18 cellular contexts compared by ENCODE assay signal in genomic region chr20:50537546-50538201, GRCh38. TPM values are rescaled to one million over a fixed set of nuclear protein-coding genes. Genes with fewer than 3 reads are reported as not detected.
A peak's percentile ranks its signal among the peaks of the same experiment; 100 is the strongest.
DNase-seq lines count a peak whose midpoint lies in the region; ATAC-seq and TF ChIP-seq lines count a peak whose summit lies in the region.
"Had no signal": no experiment of that assay in that cellular context is flagged by ENCODE, and none has a peak within 500 bp of the region (broad histone marks: within the 10 kb centered on the region; RNA-seq: fewer than 3 reads in every experiment).

No MANE protein-coding gene starts in this region.

- peaks cover 74% of the 10 kb centered on the region for H3K79me2 ChIP-seq in ACC112 (ENCODE audit: control insufficient read depth, insufficient read depth, low read length, unreplicated experiment)

- peaks cover 63% of the 10 kb centered on the region for H3K4me1 Mint-ChIP-seq in memory B cell
- H3K4me1 Mint-ChIP-seq in activated CD8-positive, alpha-beta memory T cell treated with anti-CD3 and anti-CD28 coated beads, Interleukin-2, amount 10 ng/mL, durations not matched to agents 7 days and 5 days: peaks cover 59% of the 10 kb centered on the region

- peak overlapping the region; percentile 42 for H3K27ac ChIP-seq in ACC112 (ENCODE audit: low read depth, low read length)
- H3K27ac ChIP-seq in RWPE2 (ENCODE audit: poor library complexity, severe bottlenecking): peak overlapping the region; percentile 76
- H3K27ac ChIP-seq in ovary: peak overlapping the region in 1 of 2 donors; percentile 4
- H3K27ac ChIP-seq: BLaER1 had no signal

- H3K27me3 ChIP-seq in ACC112 (ENCODE audit: insufficient read depth, low read length): no peaks in the 10 kb centered on the region
- H3K27me3 ChIP-seq in RWPE2 (ENCODE audit: insufficient read depth, poor library complexity, severe bottlenecking): no peaks in the 10 kb centered on the region
- no peaks in the 10 kb centered on the region for H3K27me3 ChIP-seq in ovary
- H3K27me3 ChIP-seq: adrenal gland, BLaER1 had no signal

- peak overlapping the region; percentile 91 for H3K27ac Mint-ChIP-seq in memory B cell
- H3K27ac Mint-ChIP-seq in activated CD8-positive, alpha-beta memory T cell treated with anti-CD3 and anti-CD28 coated beads, Interleukin-2, amount 10 ng/mL, durations not matched to agents 7 days and 5 days: no peak overlapping the region
- H3K27ac Mint-ChIP-seq: stimulated activated naive CD8-positive, alpha-beta T cell treated with anti-CD3 and anti-CD28 coated beads, Interleukin-15, amount 100 ng/mL, for 72 hours had no signal

- H2AFZ ChIP-seq in ACC112 (ENCODE audit: low read length, unreplicated experiment): no peak overlapping the region

- no peak for TF ChIP-seq EP300 in ovary (IDR thresholded peaks at IDR 0.05)

- no peaks in the 10 kb centered on the region for H3K27me3 Mint-ChIP-seq in memory B cell
- no peaks in the 10 kb centered on the region for H3K27me3 Mint-ChIP-seq in activated CD8-positive, alpha-beta memory T cell treated with anti-CD3 and anti-CD28 coated beads, Interleukin-2, amount 10 ng/mL, durations not matched to agents 7 days and 5 days
- H3K27me3 Mint-ChIP-seq: stimulated activated naive CD8-positive, alpha-beta T cell treated with anti-CD3 and anti-CD28 coated beads, Interleukin-15, amount 100 ng/mL, for 72 hours had no signal

- H3K9me3 Mint-ChIP-seq in memory B cell: peaks cover 6% of the 10 kb centered on the region
- no peaks in the 10 kb centered on the region for H3K9me3 Mint-ChIP-seq in activated CD8-positive, alpha-beta memory T cell treated with anti-CD3 and anti-CD28 coated beads, Interleukin-2, amount 10 ng/mL, durations not matched to agents 7 days and 5 days (ENCODE audit: low read depth)
- H3K9me3 Mint-ChIP-seq: stimulated activated naive CD8-positive, alpha-beta T cell treated with anti-CD3 and anti-CD28 coated beads, Interleukin-15, amount 100 ng/mL, for 72 hours had no signal

- H3K9me3 ChIP-seq in RWPE2 (ENCODE audit: severe bottlenecking) (peaks cover 2% of the 10 kb centered on the region), ovary (no peaks in the 10 kb centered on the region)
- H3K9me3 ChIP-seq: adrenal gland had no signal

- DNase-seq in DMS79 (lab: John Stamatoyannopoulos, UW) (peak; percentile 72), RWPE2 (ENCODE audit: low spot score) (no peak), memory B cell (ENCODE audit: low spot score in 2 of 2) (no peak), ovary (no peak), cerebellar cortex (ENCODE audit: low spot score) (no peak)
- DNase-seq in activated CD8-positive, alpha-beta memory T cell treated with anti-CD3 and anti-CD28 coated beads, Interleukin-2, amount 10 ng/mL, durations not matched to agents 7 days and 5 days: no peak
- DNase-seq: activated CD4-positive, alpha-beta T cell treated with anti-CD3 and anti-CD28 coated beads, Interleukin-2, amount 50 U/mL, for 4 hours; adrenal gland; cortex of kidney; midbrain; NCI-H2171; stimulated activated CD4-positive, alpha-beta T cell treated with anti-CD3 and anti-CD28 coated beads, Interleukin-2, amount 100 ng/mL, for 48 hours; stimulated activated naive CD8-positive, alpha-beta T cell treated with anti-CD3 and anti-CD28 coated beads, Interleukin-15, amount 100 ng/mL, for 72 hours; T-helper 2 cell had no signal

- H3K4me3 Mint-ChIP-seq in memory B cell: peak overlapping the region; percentile 55
- no peak overlapping the region for H3K4me3 Mint-ChIP-seq in activated CD8-positive, alpha-beta memory T cell treated with anti-CD3 and anti-CD28 coated beads, Interleukin-2, amount 10 ng/mL, durations not matched to agents 7 days and 5 days
- H3K4me3 Mint-ChIP-seq: stimulated activated naive CD8-positive, alpha-beta T cell treated with anti-CD3 and anti-CD28 coated beads, Interleukin-15, amount 100 ng/mL, for 72 hours had no signal

- CTCF ChIA-PET in activated CD8-positive, alpha-beta memory T cell treated with anti-CD3 and anti-CD28 coated beads, Interleukin-2, amount 10 ng/mL, durations not matched to agents 7 days and 5 days (lab: Charles Lee): interaction anchor here (0.8 to 2.4 kb wide), 3 partner anchors 12 to 51 kb away, joined by 3 to 7 read pairs (median 6); no protein-coding TSS in a partner anchor

- TF ChIP-seq POLR2A in ovary (IDR thresholded peaks at IDR 0.05): no peak

- TF ChIP-seq CTCF in RWPE2 (IDR thresholded peaks at IDR 0.05; ENCODE audit: poor library complexity, severe bottlenecking): no peak
- no peak for TF ChIP-seq CTCF in ovary (IDR thresholded peaks at IDR 0.05)

- peaks cover 6% of the 10 kb centered on the region; the same call in 1 of the 2 replicates for H3K36me3 ChIP-seq in ACC112 (ENCODE audit: insufficient read depth, low read length)
- H3K36me3 ChIP-seq in RWPE2 (ENCODE audit: low read depth): peaks cover 57% of the 10 kb centered on the region
- no peaks in the 10 kb centered on the region for H3K36me3 ChIP-seq in ovary
- H3K36me3 ChIP-seq: adrenal gland had no signal

- H3K36me3 Mint-ChIP-seq in memory B cell: peaks cover 35% of the 10 kb centered on the region
- peaks cover 17% of the 10 kb centered on the region for H3K36me3 Mint-ChIP-seq in activated CD8-positive, alpha-beta memory T cell treated with anti-CD3 and anti-CD28 coated beads, Interleukin-2, amount 10 ng/mL, durations not matched to agents 7 days and 5 days

- ATAC-seq in RWPE2 (ENCODE audit: low read depth): no peak
- ATAC-seq in memory B cell (ENCODE audit: low read depth): no peak
- ATAC-seq in activated CD8-positive, alpha-beta memory T cell treated with anti-CD3 and anti-CD28 coated beads, Interleukin-2, amount 10 ng/mL, durations not matched to agents 7 days and 5 days: no peak
- no peak for ATAC-seq in GM18498 (IDR thresholded peaks at IDR 0.05; ENCODE audit: unreplicated experiment)
- ATAC-seq: K562; stimulated activated naive CD8-positive, alpha-beta T cell treated with anti-CD3 and anti-CD28 coated beads, Interleukin-15, amount 100 ng/mL, for 72 hours had no signal

- WGBS in ovary, 3 donors: 69 to 77% (median 70%) methylated on average over 7 of the region's 7 CpGs

- intact Hi-C loops in ovary (cut with DNase I): no loop called here

- H3K4me1 ChIP-seq in ACC112 (ENCODE audit: control insufficient read depth, insufficient read depth, low read length, unreplicated experiment) (peaks cover 79% of the 10 kb centered on the region), RWPE2 (ENCODE audit: insufficient read depth, poor library complexity, severe bottlenecking) (peaks cover 53% of the 10 kb centered on the region), ovary (ENCODE audit: insufficient read depth) (peaks cover 26% of the 10 kb centered on the region)

- H3K4me3 ChIP-seq in ACC112 (ENCODE audit: low read depth, low read length) (no peak overlapping the region), RWPE2 (ENCODE audit: severe bottlenecking) (no peak overlapping the region), ovary (no peak overlapping the region)
- H3K4me3 ChIP-seq: adrenal gland, BLaER1, K562 had no signal

RNA-seq across cellular contexts. Expression of gene PTPN1, which starts 27.5 kb away (rescaled TPM):
- 10 to 100 TPM; 62.5 to 74.7 TPM for total RNA-seq in activated CD8-positive, alpha-beta memory T cell treated with anti-CD3 and anti-CD28 coated beads, Interleukin-2, amount 10 ng/mL, durations not matched to agents 7 days and 5 days
- total RNA-seq in ovary: 10 to 100 TPM; 17.6 to 31.1 (median 26.6) TPM
- polyA plus RNA-seq in ovary: 10 to 100 TPM; 24.6 to 36.7 TPM
